8 cellular contexts compared by ENCODE assay signal in the genomic region with DNA sequence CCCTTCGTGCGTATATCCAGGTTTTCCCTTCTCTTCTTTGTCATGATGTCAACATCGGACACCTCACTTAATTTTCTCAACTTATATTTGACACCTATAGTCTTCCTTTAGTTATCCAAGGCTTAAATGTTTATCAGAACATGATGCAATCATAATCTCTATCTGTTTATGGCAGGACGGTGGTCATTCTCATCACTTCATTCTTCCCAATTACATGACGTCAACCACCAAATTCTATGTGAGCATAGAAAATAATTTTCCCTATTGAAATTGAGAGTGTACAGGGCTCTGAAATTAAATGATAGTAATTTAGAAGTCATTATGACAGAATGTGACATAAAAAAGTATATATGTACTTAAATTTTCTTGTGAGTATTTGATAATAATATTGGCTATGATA.
"Had no signal": no experiment of that assay in that cellular context is flagged by ENCODE, and none has a peak within 500 bp of the region (broad histone marks: within the 10 kb centered on the region; RNA-seq: fewer than 3 reads in every experiment).

No MANE protein-coding gene starts in this region.

- ATAC-seq: HCT116 had no signal

- H3K27ac ChIP-seq: HL-60, KMS-11 had no signal

- H3K4me2 ChIP-seq: KMS-11 had no signal

- H3K4me1 ChIP-seq: HAP-1 had no signal

- H3K9me3 ChIP-seq: HAP-1 had no signal

- H3K36me3 ChIP-seq: HAP-1 had no signal

- DNase-seq: GOT3, H7, IMR-90, KBM-7 had no signal

- H3K4me3 ChIP-seq: HAP-1 had no signal

- H3K9ac ChIP-seq: KMS-11 had no signal
